8 cellular contexts compared by ENCODE assay signal in genomic region chr6:42451146-42451594, GRCh38. TPM values are rescaled to one million over a fixed set of nuclear protein-coding genes. Genes with fewer than 3 reads are reported as not detected.
DNase-seq lines count a peak whose midpoint lies in the region; ATAC-seq and TF ChIP-seq lines count a peak whose summit lies in the region.

No MANE protein-coding gene starts in this region.

- H3K9me3 Mint-ChIP-seq in activated CD4-positive, alpha-beta T cell treated with anti-CD3 and anti-CD28 coated beads for 36 hours (ENCODE audit: low read depth), result no peaks in the 10 kb centered on the region
- H3K9me3 Mint-ChIP-seq in dendritic cell treated with granulocyte-macrophage colony-stimulating factor and Interleukin-4, amounts not matched to agents 40 ng/mL and 50 ng/mL, for 4 days, result no peaks in the 10 kb centered on the region
- H3K9me3 Mint-ChIP-seq in neural progenitor cell, result no peaks in the 10 kb centered on the region

- ATAC-seq in activated CD4-positive, alpha-beta T cell treated with anti-CD3 and anti-CD28 coated beads for 36 hours, result peak; percentile 5
- no peak for ATAC-seq in GM19351 (IDR thresholded peaks at IDR 0.05; ENCODE audit: unreplicated experiment)

- peaks cover 5% of the 10 kb centered on the region for H3K27me3 Mint-ChIP-seq in activated CD4-positive, alpha-beta T cell treated with anti-CD3 and anti-CD28 coated beads for 36 hours
- H3K27me3 Mint-ChIP-seq in dendritic cell treated with granulocyte-macrophage colony-stimulating factor and Interleukin-4, amounts not matched to agents 40 ng/mL and 50 ng/mL, for 4 days, result peaks cover 6% of the 10 kb centered on the region
- H3K27me3 Mint-ChIP-seq in neural progenitor cell (ENCODE audit: insufficient read depth, low read depth), result peaks cover 11% of the 10 kb centered on the region

- H3K27ac Mint-ChIP-seq in activated CD4-positive, alpha-beta T cell treated with anti-CD3 and anti-CD28 coated beads for 36 hours, result peak overlapping the region; percentile 80
- H3K27ac Mint-ChIP-seq in dendritic cell treated with granulocyte-macrophage colony-stimulating factor and Interleukin-4, amounts not matched to agents 40 ng/mL and 50 ng/mL, for 4 days, result peak overlapping the region; percentile 88
- peak overlapping the region; percentile 98 for H3K27ac Mint-ChIP-seq in neural progenitor cell

- POLR2A ChIA-PET in activated CD4-positive, alpha-beta T cell treated with anti-CD3 and anti-CD28 coated beads for 36 hours (lab: Charles Lee), result interaction anchor here (0.9 to 1.2 kb wide), 2 partner anchors 18 to 61 kb away, joined by 4 to 5 read pairs; no protein-coding TSS in a partner anchor

- peak overlapping the region; percentile 87 for H3K4me2 ChIP-seq in neural progenitor cell

- H3K4me3 ChIP-seq in neural progenitor cell, result peak overlapping the region; percentile 78

- intact Hi-C loops in activated CD4-positive, alpha-beta T cell treated with anti-CD3 and anti-CD28 coated beads for 36 hours (cut with DNase I, micrococcal nuclease), result loop anchor here (1.0 to 5.0 kb wide), 7 partner anchors 28 to 234 kb away; partner anchors contain the start of gene MRPS10 (in 1 of the 2)
- intact Hi-C loops in dendritic cell treated with granulocyte-macrophage colony-stimulating factor and Interleukin-4, amounts not matched to agents 40 ng/mL and 50 ng/mL, for 4 days (cut with micrococcal nuclease), result loop anchor here (2.0 to 5.0 kb wide), 6 partner anchors 44 to 189 kb away; no protein-coding TSS in a partner anchor

- peaks cover 48% of the 10 kb centered on the region for H3K4me1 Mint-ChIP-seq in activated CD4-positive, alpha-beta T cell treated with anti-CD3 and anti-CD28 coated beads for 36 hours
- H3K4me1 Mint-ChIP-seq in dendritic cell treated with granulocyte-macrophage colony-stimulating factor and Interleukin-4, amounts not matched to agents 40 ng/mL and 50 ng/mL, for 4 days (ENCODE audit: low read depth), result peaks cover 59% of the 10 kb centered on the region
- peaks cover 42% of the 10 kb centered on the region for H3K4me1 Mint-ChIP-seq in neural progenitor cell

- CTCF ChIA-PET in activated CD4-positive, alpha-beta T cell treated with anti-CD3 and anti-CD28 coated beads for 36 hours (lab: Charles Lee), result interaction anchor here (0.6 to 2.0 kb wide), 4 partner anchors 61 to 114 kb away, joined by 3 to 11 read pairs (median 4); no protein-coding TSS in a partner anchor

- peak overlapping the region; percentile 25 for H3K9ac ChIP-seq in neural progenitor cell

- H3K36me3 Mint-ChIP-seq in activated CD4-positive, alpha-beta T cell treated with anti-CD3 and anti-CD28 coated beads for 36 hours (ENCODE audit: low read depth), result peaks cover 16% of the 10 kb centered on the region
- H3K36me3 Mint-ChIP-seq in dendritic cell treated with granulocyte-macrophage colony-stimulating factor and Interleukin-4, amounts not matched to agents 40 ng/mL and 50 ng/mL, for 4 days (ENCODE audit: low read depth), result peaks cover 34% of the 10 kb centered on the region
- peaks cover 12% of the 10 kb centered on the region for H3K36me3 Mint-ChIP-seq in neural progenitor cell

- H3K79me2 ChIP-seq in neural progenitor cell (ENCODE audit: low read depth), result peaks cover 55% of the 10 kb centered on the region

- H3K36me3 ChIP-seq in neural progenitor cell, result no peaks in the 10 kb centered on the region

- peaks cover 68% of the 10 kb centered on the region for H3F3A ChIP-seq in neural progenitor cell (ENCODE audit: low read depth)

- peaks cover 39% of the 10 kb centered on the region for H3K4me1 ChIP-seq in neural progenitor cell

- H3K4me3 Mint-ChIP-seq in activated CD4-positive, alpha-beta T cell treated with anti-CD3 and anti-CD28 coated beads for 36 hours, result peak overlapping the region; percentile 83
- H3K4me3 Mint-ChIP-seq in dendritic cell treated with granulocyte-macrophage colony-stimulating factor and Interleukin-4, amounts not matched to agents 40 ng/mL and 50 ng/mL, for 4 days, result peak overlapping the region; percentile 96
- peak overlapping the region; percentile 100 for H3K4me3 Mint-ChIP-seq in neural progenitor cell

- H3K27me3 ChIP-seq in neural progenitor cell, result no peaks in the 10 kb centered on the region

- H2AFZ ChIP-seq in neural progenitor cell (replicated peaks), result peak overlapping the region; percentile 85

- H4K20me1 ChIP-seq in neural progenitor cell (ENCODE audit: low read depth), result peaks cover 43% of the 10 kb centered on the region

- H3K27ac ChIP-seq in neural progenitor cell, result peak overlapping the region; percentile 70

- no peak for TF ChIP-seq CTCF in neural progenitor cell (IDR thresholded peaks at IDR 0.05)

- DNase-seq in activated CD4-positive, alpha-beta T cell treated with anti-CD3 and anti-CD28 coated beads for 36 hours, result peak; percentile 48
- DNase-seq in activated CD4-positive, alpha-beta T cell treated with anti-CD3 and anti-CD28 coated beads for 4 hours, result no peak
- DNase-seq in neural progenitor cell (ENCODE audit: low spot score) (no peak), NCI-H187 treated with DMSO at 0.1 percent for 48 hours (lab: John Stamatoyannopoulos, UW) (no peak), dedifferentiated amniotic fluid mesenchymal stem cell (ENCODE audit: extremely low spot score) (no peak)

- H3K9me3 ChIP-seq in neural progenitor cell (ENCODE audit: low read depth), result no peaks in the 10 kb centered on the region

TF ChIP-seq in PFSK-1, 5 proteins besides CTCF, POLR2A, EP300 and RAD21:
- no peak for TF ChIP-seq REST (IDR thresholded peaks at IDR 0.05; ENCODE audit: insufficient read depth in 1 of 2, low read depth in 2 of 2, low read length in 2 of 2)
- no peak; the same call in 1 of the 2 replicates for TF ChIP-seq POLR2AphosphoS5 (IDR thresholded peaks at IDR 0.05; ENCODE audit: low read depth, low read length)
- TF ChIP-seq FOXP2 (optimal IDR thresholded peaks at IDR 0.05; ENCODE audit: borderline replicate concordance, extremely low read depth, extremely low read length, insufficient read depth), result peak; percentile 45
- TF ChIP-seq SIN3A (IDR thresholded peaks at IDR 0.05; ENCODE audit: borderline replicate concordance, insufficient read depth, low read length), result peak; percentile 73; the same call in 1 of the 2 replicates
- TF ChIP-seq TAF1 (IDR thresholded peaks at IDR 0.05; ENCODE audit: borderline replicate concordance, insufficient read depth, low read length), result peak; percentile 28; the same call in 1 of the 2 replicates

RNA-seq across cellular contexts. Expression of gene TRERF1, which starts 0.6 kb away (rescaled TPM):
- 10 to 100 TPM; 12.2 to 14.5 TPM for total RNA-seq in activated CD4-positive, alpha-beta T cell treated with anti-CD3 and anti-CD28 coated beads for 36 hours
- 14.7 TPM for polyA plus RNA-seq in PFSK-1 (2012; ENCODE audit: insufficient read length, low read depth)
- total RNA-seq in neural progenitor cell (ENCODE audit: low replicate concordance), result 8.3 and 12.3 TPM in 2 replicates
